ENCODE assay signal across 9 cellular contexts in genomic region chr1:37288900-37289299, GRCh38.
DNase-seq lines count a peak whose midpoint lies in the region; ATAC-seq and TF ChIP-seq lines count a peak whose summit lies in the region.
"Had no signal": no experiment of that assay in that cellular context is flagged by ENCODE, and none has a peak within 500 bp of the region (broad histone marks: within the 10 kb centered on the region; RNA-seq: fewer than 3 reads in every experiment).

No MANE protein-coding gene starts in this region.

- H3K4me1 Mint-ChIP-seq in osteocyte (ENCODE audit: unreplicated experiment): no peaks in the 10 kb centered on the region

- no peak overlapping the region for H3K4me3 Mint-ChIP-seq in osteocyte (ENCODE audit: unreplicated experiment)

- H3K27me3 Mint-ChIP-seq in osteocyte (ENCODE audit: unreplicated experiment): no peaks in the 10 kb centered on the region

- DNase-seq in left colon (peak; percentile 14 to 33), amygdala (lab: John Stamatoyannopoulos, UW) (no peak), GF-D8 (lab: John Stamatoyannopoulos, UW) (no peak), osteocyte (ENCODE audit: extremely low spot score, unreplicated experiment) (no peak)
- no peak for DNase-seq in stimulated activated naive CD4-positive, alpha-beta T cell treated with Interleukin-2 at 50 U/mL for 16 hours (lab: John Stamatoyannopoulos, UW)
- DNase-seq: GOT3 had no signal

- intact Hi-C loops in left colon (cut with DNase I, micrococcal nuclease): no loop called here

- H3K9me3 Mint-ChIP-seq in osteocyte (ENCODE audit: unreplicated experiment): no peaks in the 10 kb centered on the region

- no peak overlapping the region for H3K27ac Mint-ChIP-seq in osteocyte (ENCODE audit: unreplicated experiment)

- H3K36me3 Mint-ChIP-seq in osteocyte (ENCODE audit: unreplicated experiment): no peaks in the 10 kb centered on the region

- no peak for TF ChIP-seq CTCF in osteocyte (IDR thresholded peaks at IDR 0.05)

- ATAC-seq in GM18868 (IDR thresholded peaks at IDR 0.05; ENCODE audit: unreplicated experiment) (peak; percentile 96), GM21619 (IDR thresholded peaks at IDR 0.05; ENCODE audit: unreplicated experiment) (peak; percentile 92), HG03521 (IDR thresholded peaks at IDR 0.05; ENCODE audit: unreplicated experiment) (peak; percentile 97), left colon (peak; percentile 15)

Comparison
In these comparisons a context has a peak if more than half of its experiments do, and no peak if none do; other contexts are left out.
1. ATAC-seq: peak in every context shown above with its lines; median percentile 97 in HG03521; 96 in GM18868; 92 in GM21619; 15 in left colon.
2. DNase-seq: peak in left colon (2 of 2); none in amygdala (0 of 56), stimulated activated naive CD4-positive, alpha-beta T cell treated with Interleukin-2 at 50 U/mL for 16 hours (single experiment), GF-D8 (single experiment) and osteocyte (single experiment).